23 cellular contexts compared by ENCODE assay signal in genomic region chr7:152881893-152882292, GRCh38.
"Had no signal": no experiment of that assay in that cellular context is flagged by ENCODE, and none has a peak within 500 bp of the region (broad histone marks: within the 10 kb centered on the region; RNA-seq: fewer than 3 reads in every experiment).

No MANE protein-coding gene starts in this region.

- ATAC-seq: activated naive CD4-positive, alpha-beta T cell treated with anti-CD3 and anti-CD28 coated beads, Interleukin-2, amount 50 U/mL, for 72 hours; PC-3; T-helper 17 cell had no signal

- FAIRE-seq: TTC549 had no signal

- H3K27me3 ChIP-seq: brain microvascular endothelial cell, cardiac muscle cell had no signal

- H3K4me3 ChIP-seq: cardiac muscle cell had no signal

- H3K27ac ChIP-seq: brain microvascular endothelial cell, cardiac muscle cell had no signal

- DNase-seq: activated CD4-positive, alpha-beta memory T cell treated with anti-CD3 and anti-CD28 coated beads for 36 hours; activated CD4-positive, alpha-beta T cell treated with anti-CD3 and anti-CD28 coated beads, Interleukin-2, amount 10 ng/mL, durations not matched to agents 7 days and 5 days; activated CD4-positive, CD25-positive, alpha-beta regulatory T cell; activated CD8-positive, alpha-beta memory T cell treated with anti-CD3 and anti-CD28 coated beads, Interleukin-2, amount 50 U/mL, for 4 hours; activated naive CD4-positive, alpha-beta T cell treated with Interleukin-2 at 50 U/mL for 16 hours; activated T-cell treated with anti-CD3 and anti-CD28 coated beads, Interleukin-2, amount 50 U/mL, for 1 hour; brain microvascular endothelial cell; Kasumi-1; KBM-7; NCI-H1105 treated with DMSO at 0.1 percent for 48 hours; NCI-H1436 treated with DMSO at 0.1 percent for 48 hours; NCI-H187; NCI-H2081; NCI-H510A treated with DMSO at 0.1 percent for 48 hours; NCI-H69; NK-92 treated with Interleukin-12 subunit alpha and Interleukin-12 subunit beta, amount 100 ng/mL, for 24 hours; PC-3; SIG-M5; T-helper 17 cell; T-helper 9 cell had no signal

- H3K36me3 ChIP-seq: brain microvascular endothelial cell, cardiac muscle cell had no signal
